ENCODE assay signal across 15 cellular contexts in the genomic region with DNA sequence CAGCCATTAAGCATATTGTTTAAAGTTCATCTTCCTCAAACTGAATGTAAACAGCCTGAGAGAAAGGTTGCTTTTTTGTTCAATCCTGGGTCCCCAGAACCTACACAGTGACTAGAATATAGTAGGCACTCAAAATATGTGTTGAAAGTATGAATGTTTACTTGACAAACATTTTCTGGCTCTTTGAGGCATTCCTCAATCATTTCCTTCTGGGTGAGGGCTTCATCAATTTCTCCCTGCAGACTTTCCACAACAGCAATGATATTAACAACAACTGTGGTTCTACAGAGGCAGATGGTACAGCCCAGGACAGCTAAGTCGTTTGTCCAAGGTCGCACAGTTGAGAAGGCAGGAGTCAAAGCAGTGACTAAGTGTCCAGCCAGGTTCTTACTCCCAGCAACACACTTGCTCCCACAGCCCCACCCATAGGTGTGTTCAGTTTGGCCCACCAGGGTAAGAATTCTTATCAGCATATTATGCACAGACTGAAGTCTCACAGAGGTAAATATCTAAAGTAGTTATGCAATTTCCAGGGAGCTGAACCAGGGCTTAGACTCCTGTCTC.
A peak's percentile ranks its signal among the peaks of the same experiment; 100 is the strongest.
DNase-seq lines count a peak whose midpoint lies in the region; ATAC-seq and TF ChIP-seq lines count a peak whose summit lies in the region.
"Had no signal": no experiment of that assay in that cellular context is flagged by ENCODE, and none has a peak within 500 bp of the region (broad histone marks: within the 10 kb centered on the region; RNA-seq: fewer than 3 reads in every experiment).

No MANE protein-coding gene starts in this region.

- no peak overlapping the region for H4K12ac ChIP-seq in trophoblast cell (ENCODE audit: low read depth, low read length)

- no peak overlapping the region for H2BK12ac ChIP-seq in trophoblast cell (ENCODE audit: low read length)

- H3K79me1 ChIP-seq in trophoblast cell (ENCODE audit: low read length) = no peaks in the 10 kb centered on the region

- H2AK5ac ChIP-seq in trophoblast cell (ENCODE audit: low read length) = no peak overlapping the region

- H3K27me3 Mint-ChIP-seq in Caco-2 (ENCODE audit: insufficient read depth, unreplicated experiment) = no peaks in the 10 kb centered on the region
- H3K27me3 Mint-ChIP-seq: CD4-positive, alpha-beta memory T cell had no signal

- H3K18ac ChIP-seq in trophoblast cell (ENCODE audit: low read length) = no peak overlapping the region

- H3K79me2 ChIP-seq in OCI-LY7 (ENCODE audit: insufficient read depth, low read depth, low read length) = no peaks in the 10 kb centered on the region
- H3K79me2 ChIP-seq in trophoblast cell (ENCODE audit: control insufficient read depth, insufficient read depth, low read length, poor library complexity) = no peaks in the 10 kb centered on the region

- no peak overlapping the region for H4K8ac ChIP-seq in trophoblast cell (ENCODE audit: low read depth, low read length)

- no peak overlapping the region for H3K4me3 ChIP-seq in Caco-2 (ENCODE audit: low read depth, low read length)
- no peak overlapping the region for H3K4me3 ChIP-seq in OCI-LY7 (ENCODE audit: low read depth, low read length, poor library complexity, severe bottlenecking)
- H3K4me3 ChIP-seq in trophoblast cell (ENCODE audit: low read depth, low read length) = no peak overlapping the region
- H3K4me3 ChIP-seq: HAP-1 had no signal

- BruUV-seq in Caco-2 (replicated peaks; lab: Mats Ljungman, UMichigan) (no TSS peak), OCI-LY7 (replicated peaks; lab: Mats Ljungman, UMichigan) (no TSS peak)

- peak; percentile 10 to 29 for DNase-seq in Caco-2
- no peak for DNase-seq in OCI-LY7 (ENCODE audit: low spot score)
- DNase-seq in left lobe of liver (ENCODE audit: low spot score) = no peak
- peak; percentile 44 to 66 for DNase-seq in trophoblast cell
- DNase-seq in activated naive CD4-positive, alpha-beta T cell (lab: John Stamatoyannopoulos, UW) = no peak
- DNase-seq in NOMO-1 (lab: John Stamatoyannopoulos, UW; ENCODE audit: unreplicated experiment in 2 of 2) = no peak
- DNase-seq: CD4-positive, alpha-beta memory T cell; DMS153; DMS79 treated with DMSO at 0.1 percent for 48 hours; GDM1; GOT3 had no signal

- no peak overlapping the region for H4K91ac ChIP-seq in trophoblast cell (ENCODE audit: low read depth, low read length)

- H2BK5ac ChIP-seq in trophoblast cell (ENCODE audit: low read depth, low read length, poor library complexity) = no peak overlapping the region

- H3K9me3 Mint-ChIP-seq in Caco-2 (ENCODE audit: unreplicated experiment) = no peaks in the 10 kb centered on the region

- POLR2A ChIA-PET in Caco-2 (lab: Charles Lee) = no interaction called here
- POLR2A ChIA-PET in OCI-LY7 (lab: Charles Lee) = interaction anchor here (0.6 kb wide), 2 partner anchors 34 to 498 kb away, joined by 3 read pairs; no protein-coding TSS in a partner anchor

- H2BK120ac ChIP-seq in trophoblast cell (ENCODE audit: insufficient read depth, low read length, poor library complexity) = no peak overlapping the region

- no peaks in the 10 kb centered on the region for H3K4me1 Mint-ChIP-seq in Caco-2 (ENCODE audit: low read depth, unreplicated experiment)

- H2AFZ ChIP-seq in OCI-LY7 (ENCODE audit: low read length) (peak overlapping the region; percentile 87), trophoblast cell (ENCODE audit: insufficient read depth, low read length, poor library complexity) (no peak overlapping the region)

- TF ChIP-seq CTCF in Caco-2 (IDR thresholded peaks at IDR 0.05; ENCODE audit: insufficient read depth in 1 of 2, low read depth in 1 of 2, low read length in 1 of 2, severe bottlenecking in 1 of 2, unreplicated experiment in 1 of 2) = no peak
- TF ChIP-seq CTCF in OCI-LY7 (conservative IDR thresholded peaks at IDR 0.05; ENCODE audit: low read length) = no peak

- CTCF ChIA-PET in Caco-2 (lab: Charles Lee) = no interaction called here
- CTCF ChIA-PET in OCI-LY7 (lab: Charles Lee; ENCODE audit: unreplicated experiment) = no interaction called here

- no peaks in the 10 kb centered on the region for H3K4me1 ChIP-seq in Caco-2
- peaks cover 50% of the 10 kb centered on the region for H3K4me1 ChIP-seq in OCI-LY7 (ENCODE audit: insufficient read depth, low read length, poor library complexity, severe bottlenecking)
- no peaks in the 10 kb centered on the region for H3K4me1 ChIP-seq in trophoblast cell (ENCODE audit: control insufficient read depth in 1 of 2, insufficient read depth in 2 of 2, low read length in 2 of 2)
- H3K4me1 ChIP-seq: HAP-1 had no signal

- ATAC-seq in left lobe of liver (peak; percentile 27), HG03521 (IDR thresholded peaks at IDR 0.05; ENCODE audit: unreplicated experiment) (no peak)

- H3K36me3 ChIP-seq in Caco-2 (ENCODE audit: control insufficient read depth, insufficient read depth, low read length) (no peaks in the 10 kb centered on the region), OCI-LY7 (ENCODE audit: insufficient read depth, low read length) (no peaks in the 10 kb centered on the region), trophoblast cell (ENCODE audit: control insufficient read depth in 1 of 2, insufficient read depth in 2 of 2, low read length in 2 of 2) (no peaks in the 10 kb centered on the region)
- H3K36me3 ChIP-seq: HAP-1 had no signal

- H3K36me3 Mint-ChIP-seq in Caco-2 (ENCODE audit: insufficient read depth, unreplicated experiment) = no peaks in the 10 kb centered on the region
- H3K36me3 Mint-ChIP-seq: CD4-positive, alpha-beta memory T cell had no signal

- H3K9ac ChIP-seq in trophoblast cell (ENCODE audit: low read length) = no peak overlapping the region

- no peak overlapping the region for H3K27ac Mint-ChIP-seq in Caco-2 (ENCODE audit: unreplicated experiment)
- H3K27ac Mint-ChIP-seq: B cell; CD4-positive, alpha-beta memory T cell had no signal

- intact Hi-C loops in Caco-2 (cut with micrococcal nuclease; ENCODE audit: unreplicated experiment) (no loop called here), OCI-LY7 (cut with micrococcal nuclease; ENCODE audit: unreplicated experiment) (no loop called here)

- no CpG with 5 or more reads among the region's 2 CpGs for WGBS in trophoblast cell (ENCODE audit: extremely low coverage, insufficient coverage, insufficient read length)

- H4K20me1 ChIP-seq in OCI-LY7 (ENCODE audit: insufficient read depth, low read length) = no peaks in the 10 kb centered on the region

- no peak overlapping the region for H3K4ac ChIP-seq in trophoblast cell (ENCODE audit: low read depth, low read length)

- H3K9me2 ChIP-seq in OCI-LY7 (ENCODE audit: insufficient read depth, low read length) = no peaks in the 10 kb centered on the region

- no peak overlapping the region for H3K14ac ChIP-seq in trophoblast cell (ENCODE audit: low read length)

- no peaks in the 10 kb centered on the region for H3K27me3 ChIP-seq in Caco-2 (replicated peaks; ENCODE audit: control insufficient read depth, insufficient read depth, low read length)
- no peaks in the 10 kb centered on the region for H3K27me3 ChIP-seq in trophoblast cell (ENCODE audit: insufficient read depth, low read length)

- H3K27ac ChIP-seq in OCI-LY7 (ENCODE audit: low read depth, low read length, poor library complexity, severe bottlenecking) = no peak overlapping the region
- no peak overlapping the region for H3K27ac ChIP-seq in trophoblast cell (ENCODE audit: low read depth, low read length)
- H3K27ac ChIP-seq: C4-2B had no signal

- H3K4me3 Mint-ChIP-seq in Caco-2 (ENCODE audit: unreplicated experiment) = no peak overlapping the region
- H3K4me3 Mint-ChIP-seq: B cell; CD4-positive, alpha-beta memory T cell had no signal

- H3K9me3 ChIP-seq in Caco-2 (no peaks in the 10 kb centered on the region), OCI-LY7 (ENCODE audit: low read length) (0 out of 2 replicates have a peak, but pooled peaks cover 4% of the 10 kb centered on the region), trophoblast cell (ENCODE audit: insufficient read depth, low read depth, low read length) (no peaks in the 10 kb centered on the region)
- H3K9me3 ChIP-seq: HAP-1 had no signal

- H3K23ac ChIP-seq in trophoblast cell (ENCODE audit: low read length) = no peak overlapping the region

- peak overlapping the region; percentile 22 for H3K4me2 ChIP-seq in OCI-LY7 (ENCODE audit: low read length)
- H3K4me2 ChIP-seq in trophoblast cell (ENCODE audit: low read length) = no peak overlapping the region

Comparison
In these comparisons a context has a peak if more than half of its experiments do, and no peak if none do; other contexts are left out.
1. DNase-seq: peak in Caco-2 (2 of 2) and trophoblast cell (2 of 2); none in OCI-LY7 (single experiment), left lobe of liver (single experiment), activated naive CD4-positive, alpha-beta T cell (0 of 4) and NOMO-1 (0 of 2).